Comparison of ENCODE assay signal across 29 cellular contexts in genomic region chr15:53564647-53565046, GRCh38.
"Had no signal": no experiment of that assay in that cellular context is flagged by ENCODE, and none has a peak within 500 bp of the region (broad histone marks: within the 10 kb centered on the region; RNA-seq: fewer than 3 reads in every experiment).

No MANE protein-coding gene starts in this region.

- H3K4me3 ChIP-seq: pancreas, psoas muscle, skin epidermis, smooth muscle cell, spleen, suprapubic skin, testis, tibial artery, transverse colon, upper lobe of right lung, uterus had no signal

- H3K27me3 Mint-ChIP-seq: stimulated activated memory B cell treated with anti-CD40 and anti-IgM and Interleukin-4, amounts not matched to agents 10 μg/mL and 1 μg/mL and 100 μg/mL, for 72 hours had no signal

- H3K9me3 Mint-ChIP-seq: naive B cell; nephron; stimulated activated memory B cell treated with anti-CD40 and anti-IgM and Interleukin-4, amounts not matched to agents 10 μg/mL and 1 μg/mL and 100 μg/mL, for 72 hours; type B pancreatic cell had no signal

- H3K9me3 ChIP-seq: neutrophil, pancreas, psoas muscle, spleen, suprapubic skin, testis, tibial artery, transverse colon, upper lobe of right lung, uterus had no signal

- H3K4me2 ChIP-seq: smooth muscle cell had no signal

- ATAC-seq: natural killer cell; pancreas; psoas muscle; right cardiac atrium; sciatic nerve; stimulated activated memory B cell treated with anti-CD40 and anti-IgM and Interleukin-4, amounts not matched to agents 10 μg/mL and 1 μg/mL and 100 μg/mL, for 72 hours; stimulated activated naive CD8-positive, alpha-beta T cell treated with anti-CD3 and anti-CD28 coated beads, Interleukin-15, amount 100 ng/mL, for 72 hours; stimulated activated naive CD8-positive, alpha-beta T cell treated with anti-CD3 and anti-CD28 coated beads, Interleukin-15, Interleukin-2, amounts not matched to agents 100 U/mL and 50 U/mL, for 24 hours; upper lobe of right lung had no signal

- H3K27me3 ChIP-seq: pancreas, spleen, suprapubic skin, testis, tibial artery, transverse colon, upper lobe of right lung, uterus had no signal

- H3K4me1 Mint-ChIP-seq: naive B cell; natural killer cell; stimulated activated memory B cell treated with anti-CD40 and anti-IgM and Interleukin-4, amounts not matched to agents 10 μg/mL and 1 μg/mL and 100 μg/mL, for 72 hours; stimulated activated naive CD8-positive, alpha-beta T cell treated with anti-CD3 and anti-CD28 coated beads, Interleukin-15, amount 100 ng/mL, for 72 hours had no signal

- DNase-seq: naive B cell; natural killer cell; nucleus accumbens; pancreas; psoas muscle; right cardiac atrium; spleen; stimulated activated CD4-positive, alpha-beta T cell treated with anti-CD3 and anti-CD28 coated beads, Interleukin-12 subunit alpha, Interleukin-12 subunit beta, amount 100 ng/mL, for 4 hours; stimulated activated CD4-positive, alpha-beta T cell treated with anti-CD3 and anti-CD28 coated beads, Interleukin-1b, Interleukin-23, amount 100 ng/mL, for 48 hours; stimulated activated CD4-positive, alpha-beta T cell treated with anti-CD3 and anti-CD28 coated beads, Interleukin-4, amount 100 ng/mL, for 1 hour; stimulated activated CD4-positive, alpha-beta T cell treated with anti-CD3 and anti-CD28 coated beads, Interleukin-4, amount 100 ng/mL, for 4 hours; stimulated activated CD8-positive, alpha-beta memory T cell treated with anti-CD3 and anti-CD28 coated beads, Interleukin-4, amount 100 ng/mL, for 48 hours; stimulated activated naive CD4-positive, alpha-beta T cell; stimulated activated naive CD8-positive, alpha-beta T cell treated with anti-CD3 and anti-CD28 coated beads, Interleukin-15, amount 100 ng/mL, for 72 hours; stimulated activated naive CD8-positive, alpha-beta T cell treated with anti-CD3 and anti-CD28 coated beads, Interleukin-15, Interleukin-2, amounts not matched to agents 100 U/mL and 50 U/mL, for 24 hours; substantia nigra; testis; tibial artery; transverse colon; upper lobe of right lung; uterus had no signal

- H3K27ac Mint-ChIP-seq: naive B cell; natural killer cell; stimulated activated memory B cell treated with anti-CD40 and anti-IgM and Interleukin-4, amounts not matched to agents 10 μg/mL and 1 μg/mL and 100 μg/mL, for 72 hours; stimulated activated naive CD8-positive, alpha-beta T cell treated with anti-CD3 and anti-CD28 coated beads, Interleukin-15, amount 100 ng/mL, for 72 hours; type B pancreatic cell had no signal

- H3K36me3 Mint-ChIP-seq: naive B cell; natural killer cell; stimulated activated memory B cell treated with anti-CD40 and anti-IgM and Interleukin-4, amounts not matched to agents 10 μg/mL and 1 μg/mL and 100 μg/mL, for 72 hours; type B pancreatic cell had no signal

- H3K4me3 Mint-ChIP-seq: naive B cell; natural killer cell; nephron; stimulated activated memory B cell treated with anti-CD40 and anti-IgM and Interleukin-4, amounts not matched to agents 10 μg/mL and 1 μg/mL and 100 μg/mL, for 72 hours; stimulated activated naive CD8-positive, alpha-beta T cell treated with anti-CD3 and anti-CD28 coated beads, Interleukin-15, amount 100 ng/mL, for 72 hours; type B pancreatic cell had no signal

- FAIRE-seq: pancreas had no signal

- H3K4me1 ChIP-seq: psoas muscle, spleen, suprapubic skin, testis, tibial artery, upper lobe of right lung, uterus had no signal

- H3K27ac ChIP-seq: neutrophil, pancreas, psoas muscle, skin epidermis, spleen, suprapubic skin, testis, tibial artery, transverse colon, upper lobe of right lung, uterus had no signal

- H3K36me3 ChIP-seq: neutrophil, pancreas, spleen, suprapubic skin, tibial artery, transverse colon, upper lobe of right lung, uterus had no signal
